20 cellular contexts compared by ENCODE assay signal in the genomic region with DNA sequence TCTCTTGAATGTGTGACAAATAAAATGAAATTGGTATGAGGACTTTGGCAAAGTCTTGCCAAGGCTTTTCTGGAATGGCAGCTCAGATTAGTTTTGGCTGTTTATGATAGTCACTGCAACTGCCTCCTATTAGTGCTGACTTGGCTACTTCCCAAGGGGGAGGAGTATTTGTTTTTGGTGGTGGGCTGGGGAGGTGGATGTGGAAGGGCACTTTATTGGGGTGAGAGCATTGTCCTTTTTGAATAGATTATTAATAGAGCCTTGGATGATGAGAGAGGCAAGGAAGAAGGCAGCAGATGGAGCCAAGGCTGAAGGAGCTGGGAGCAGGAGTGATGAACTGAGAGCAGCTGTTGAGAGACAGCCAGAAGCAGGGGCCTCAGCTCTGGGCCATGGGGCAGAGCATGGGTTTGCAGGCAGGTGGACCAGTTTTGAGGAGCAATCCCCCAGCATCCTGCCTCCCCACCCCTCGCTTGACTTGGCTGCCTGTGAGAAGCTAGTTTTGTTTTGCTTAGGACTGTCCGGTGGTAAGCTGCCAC. TPM values are rescaled to one million over a fixed set of nuclear protein-coding genes. Genes with fewer than 3 reads are reported as not detected.
DNase-seq lines count a peak whose midpoint lies in the region; ATAC-seq, FAIRE-seq and TF ChIP-seq lines count a peak whose summit lies in the region.
"Had no signal": no experiment of that assay in that cellular context is flagged by ENCODE, and none has a peak within 500 bp of the region (broad histone marks: within the 10 kb centered on the region; RNA-seq: fewer than 3 reads in every experiment).

No MANE protein-coding gene starts in this region.

- H2AFZ ChIP-seq in K562 (ENCODE audit: low read depth, low read length): no peak overlapping the region

- H3K4me1 ChIP-seq in K562 (replicated peaks in 1 of 2; ENCODE audit: control insufficient read depth in 2 of 2, insufficient read depth in 2 of 2, low read length in 2 of 2): no peaks in the 10 kb centered on the region; a peak in 1 of 5 replicates
- peaks cover 37% of the 10 kb centered on the region for H3K4me1 ChIP-seq in lower lobe of right lung
- H3K4me1 ChIP-seq in stomach smooth muscle (ENCODE audit: control insufficient read depth, insufficient read depth, low read length): peaks cover 28% of the 10 kb centered on the region

- no peak for TF ChIP-seq POLR2A in K562 (conservative IDR thresholded peaks at IDR 0.05)

- intact Hi-C loops in K562 (cut with micrococcal nuclease): no loop called here
- intact Hi-C loops in lower lobe of right lung (cut with DNase I): no loop called here

- TF ChIP-seq EP300 in K562 (IDR thresholded peaks at IDR 0.05; ENCODE audit: low read length): no peak

- H3K9ac ChIP-seq in K562 (ENCODE audit: insufficient read depth in 1 of 2, low read depth in 2 of 2, low read length in 2 of 2) (no peak overlapping the region), stomach smooth muscle (ENCODE audit: low read length in 2 of 2) (no peak overlapping the region)

- H3K27me3 ChIP-seq in K562 (ENCODE audit: control insufficient read depth in 2 of 2, insufficient read depth in 2 of 2, low read length in 2 of 2) (peaks cover 9 to 30% of the 10 kb centered on the region in 2 experiments), lower lobe of right lung (ENCODE audit: low read depth) (no peaks in the 10 kb centered on the region), stomach smooth muscle (ENCODE audit: control insufficient read depth in 1 of 2, insufficient read depth in 2 of 2, low read length in 2 of 2) (no peaks in the 10 kb centered on the region)
- H3K27me3 ChIP-seq: vagina had no signal

- 5% methylated on average over 2 of the region's 2 CpGs for WGBS in K562 (ENCODE audit: insufficient coverage, low coverage, missing lambda C conversion rate)

- no peak for TF ChIP-seq RAD21 in K562 (CRISPR knock-in tag; conservative IDR thresholded peaks at IDR 0.05 in 1 of 2, IDR thresholded peaks at IDR 0.05 in 1 of 2)

- H3K9me3 Mint-ChIP-seq in activated T-cell treated with anti-CD3 and anti-CD28 coated beads, Interleukin-2, amount 50 U/mL, for 24 hours: no peaks in the 10 kb centered on the region
- H3K9me3 Mint-ChIP-seq: activated naive CD4-positive, alpha-beta T cell treated with anti-CD3 and anti-CD28 coated beads, Interleukin-2, amount 50 U/mL, for 72 hours; CD4-positive, alpha-beta memory T cell; endodermal cell had no signal

- no peak overlapping the region for H3K27ac ChIP-seq in K562 (ENCODE audit: extremely low read depth, low read depth, low read length)
- no peak overlapping the region for H3K27ac ChIP-seq in lower lobe of right lung
- H3K27ac ChIP-seq in stomach smooth muscle (ENCODE audit: low read length): peak overlapping the region; percentile 55
- H3K27ac ChIP-seq: RWPE1, vagina had no signal

- H3K36me3 ChIP-seq in K562 (ENCODE audit: control insufficient read depth, insufficient read depth, low read length): no peaks in the 10 kb centered on the region
- no peaks in the 10 kb centered on the region for H3K36me3 ChIP-seq in lower lobe of right lung
- H3K36me3 ChIP-seq in stomach smooth muscle (ENCODE audit: control insufficient read depth in 2 of 2, insufficient read depth in 2 of 2, low read length in 2 of 2): peaks cover 0 to 10% of the 10 kb centered on the region in 2 donors
- H3K36me3 ChIP-seq: vagina had no signal

- in situ Hi-C loops in K562 (cut with MboI): no loop called here

- no TSS peak for BruUV-seq in K562 (replicated peaks; lab: Mats Ljungman, UMichigan)

- H3K9me3 ChIP-seq in K562 (replicated peaks; ENCODE audit: control insufficient read depth, insufficient read depth, low read depth, low read length) (no peaks in the 10 kb centered on the region), lower lobe of right lung (no peaks in the 10 kb centered on the region), stomach smooth muscle (ENCODE audit: control insufficient read depth in 2 of 2, low read length in 2 of 2) (no peaks in the 10 kb centered on the region)
- H3K9me3 ChIP-seq: vagina had no signal

- H3K4me3 ChIP-seq in K562: no peak overlapping the region
- no peak overlapping the region for H3K4me3 ChIP-seq in lower lobe of right lung
- no peak overlapping the region for H3K4me3 ChIP-seq in stomach smooth muscle (ENCODE audit: low read length in 2 of 2)
- H3K4me3 ChIP-seq: vagina had no signal

- H3K27ac Mint-ChIP-seq in activated T-cell treated with anti-CD3 and anti-CD28 coated beads, Interleukin-2, amount 50 U/mL, for 24 hours: no peak overlapping the region
- H3K27ac Mint-ChIP-seq: activated naive CD4-positive, alpha-beta T cell treated with anti-CD3 and anti-CD28 coated beads, Interleukin-2, amount 50 U/mL, for 72 hours; endodermal cell had no signal

- POLR2A ChIA-PET in K562 (lab: Yijun Ruan, JAX): interaction anchor here (0.7 to 1.9 kb wide), 5 partner anchors 10 to 89 kb away, joined by 3 to 6 read pairs (median 4); no protein-coding TSS in a partner anchor

- ATAC-seq in K562: no peak
- ATAC-seq in lower lobe of right lung: peak; percentile 14 to 35
- no peak for ATAC-seq in GM19455 (IDR thresholded peaks at IDR 0.05; ENCODE audit: unreplicated experiment)
- ATAC-seq: activated CD4-positive, CD25-positive, alpha-beta regulatory T cell treated with anti-CD3 and anti-CD28 coated beads, Interleukin-2, amount 50 U/mL, for 24 hours; activated naive CD4-positive, alpha-beta T cell treated with anti-CD3 and anti-CD28 coated beads, Interleukin-2, amount 50 U/mL, for 72 hours had no signal

- H3K4me2 ChIP-seq in K562 (ENCODE audit: insufficient read depth, low read length): no peak overlapping the region

- no peaks in the 10 kb centered on the region for H3K9me1 ChIP-seq in K562 (ENCODE audit: control insufficient read depth, insufficient read depth, low read length)

- H3K4me1 Mint-ChIP-seq in activated T-cell treated with anti-CD3 and anti-CD28 coated beads, Interleukin-2, amount 50 U/mL, for 24 hours (ENCODE audit: low read depth): peaks cover 2% of the 10 kb centered on the region
- H3K4me1 Mint-ChIP-seq: CD4-positive, alpha-beta memory T cell had no signal

- no peaks in the 10 kb centered on the region for H3K36me3 Mint-ChIP-seq in activated T-cell treated with anti-CD3 and anti-CD28 coated beads, Interleukin-2, amount 50 U/mL, for 24 hours (ENCODE audit: low read depth)
- H3K36me3 Mint-ChIP-seq: activated naive CD4-positive, alpha-beta T cell treated with anti-CD3 and anti-CD28 coated beads, Interleukin-2, amount 50 U/mL, for 72 hours; CD4-positive, alpha-beta memory T cell had no signal

- FAIRE-seq in K562 (lab: Jason Lieb, UNC): no peak

- no peak for TF ChIP-seq CTCF in K562 (IDR thresholded peaks at IDR 0.05 in 2 of 3, conservative IDR thresholded peaks at IDR 0.05 in 1 of 3; ENCODE audit: insufficient read depth in 2 of 3, low read depth in 1 of 3, low read length in 3 of 3)
- no peak for TF ChIP-seq CTCF in lower lobe of right lung (IDR thresholded peaks at IDR 0.05)

- no peak overlapping the region for H3K4me3 Mint-ChIP-seq in activated T-cell treated with anti-CD3 and anti-CD28 coated beads, Interleukin-2, amount 50 U/mL, for 24 hours
- H3K4me3 Mint-ChIP-seq: CD4-positive, alpha-beta memory T cell; endodermal cell had no signal

- no peaks in the 10 kb centered on the region for H3K27me3 Mint-ChIP-seq in activated T-cell treated with anti-CD3 and anti-CD28 coated beads, Interleukin-2, amount 50 U/mL, for 24 hours
- H3K27me3 Mint-ChIP-seq: CD4-positive, alpha-beta memory T cell had no signal

- H3K79me2 ChIP-seq in K562 (ENCODE audit: control insufficient read depth, insufficient read depth, low read length): no peaks in the 10 kb centered on the region

- H4K20me1 ChIP-seq in K562 (replicated peaks; ENCODE audit: control insufficient read depth, insufficient read depth, low read length): no peaks in the 10 kb centered on the region

- DNase-seq in activated T-cell treated with anti-CD3 and anti-CD28 coated beads, Interleukin-2, amount 50 U/mL, for 24 hours: peak; percentile 17
- DNase-seq in activated T-cell treated with anti-CD3 and anti-CD28 coated beads for 4 hours (no peak), K562 (ENCODE audit: extremely low read depth in 1 of 4, low spot score in 3 of 4) (no peak), lower lobe of right lung (no peak), DMS53 (lab: John Stamatoyannopoulos, UW) (no peak), KG1 (lab: John Stamatoyannopoulos, UW) (no peak)
- DNase-seq: activated CD8-positive, alpha-beta memory T cell treated with anti-CD3 and anti-CD28 coated beads, Interleukin-2, amount 50 U/mL, for 4 hours; caudate nucleus; CD4-positive, alpha-beta memory T cell; NCI-H187; NCI-H748 treated with DMSO at 0.1 percent for 48 hours; stimulated activated naive CD4-positive, alpha-beta T cell treated with Interleukin-2 at 50 U/mL for 16 hours; T-helper 2 cell had no signal

- CTCF ChIA-PET in K562 (lab: Yijun Ruan, JAX; ENCODE audit: low intra/inter-chr PET ratio): no interaction called here

TF ChIP-seq in K562, 482 proteins besides CTCF, POLR2A, EP300 and RAD21:
- no peak for TF ChIP-seq TSC22D4 (tag; IDR thresholded peaks at IDR 0.05)
- peak; percentile 76; the same call in 1 of the 2 replicates for TF ChIP-seq C11orf30 (IDR thresholded peaks at IDR 0.05; ENCODE audit: low read depth)
- TF ChIP-seq ZNF316 (IDR thresholded peaks at IDR 0.05): peak; percentile 75
- 0 out of 2 replicates have a peak, but pooled peaks have one; percentile 12 for TF ChIP-seq MAFF (IDR thresholded peaks at IDR 0.05; ENCODE audit: low read length)
- peak; percentile 64 for TF ChIP-seq MAFG (tag; conservative IDR thresholded peaks at IDR 0.05)

RNA-seq across cellular contexts. Expression of a gene that starts 29.6 kb away (rescaled TPM):
- 1.8 and 5.3 TPM in 2 replicates for total RNA-seq in K562 (2011; cell fraction: chromatin; rRNA removed; ENCODE audit: low replicate concordance)
- 3.2 and 3.3 TPM in 2 replicates for total RNA-seq in K562 (2011; cell fraction: nucleolus; rRNA removed)
- total RNA-seq in K562 (2011; cell fraction: nucleoplasm; rRNA removed): 2.8 and 3.2 TPM in 2 replicates
- total RNA-seq in K562 (2014; rRNA removed) (2.2 and 3.1 TPM in 2 replicates), K562 (2014; rRNA removed; fragmentation: Illumina TruSeq; extraction: Trizol) (0.95 and 1.1 TPM in 2 replicates), K562 (2015; rRNA removed; fragmentation: Illumina TruSeq; extraction: Trizol) (0.79 and 0.83 TPM in 2 replicates), K562 (2021) (2.9 and 3.0 TPM in 2 replicates), lower lobe of right lung (66.2 TPM)
- polyA plus RNA-seq in K562 (2011; rRNA removed) (0.65 and 0.67 TPM in 2 replicates), K562 (2014; fragmentation: Illumina TruSeq; extraction: Trizol) (2.1 TPM in 2 replicates), K562 (2014; fragmentation: Nextera tagmentation; extraction: Ambion mirVana) (under 1 TPM; 0.08 to 0.15 TPM), K562 (2014; rRNA removed) (1.7 TPM in 2 replicates)
- 0.66 and 0.88 TPM in 2 replicates for polyA plus RNA-seq in K562 (2011; cell fraction: cytosol; rRNA removed)
- 0.83 and 2.0 TPM in 2 replicates for polyA plus RNA-seq in K562 (2011; cell fraction: nucleus; rRNA removed)
- polyA plus RNA-seq in K562 (2012): 1.9 and 18.5 TPM in 2 replicates
- polyA minus RNA-seq in K562 (2011; rRNA and poly(A)+ RNA removed): 0.27 and 0.81 TPM in 2 replicates
- 0.95 and 2.0 TPM in 2 replicates for polyA minus RNA-seq in K562 (2011; cell fraction: cytosol; rRNA and poly(A)+ RNA removed)
- 1.4 and 1.9 TPM in 2 replicates for polyA minus RNA-seq in K562 (2011; cell fraction: nucleus; rRNA and poly(A)+ RNA removed)

Comparison
In these comparisons a context has a peak if more than half of its experiments do, and no peak if none do; other contexts are left out.
1. ATAC-seq: peak in lower lobe of right lung (2 of 2); none in K562 (single experiment) and GM19455 (single experiment).
2. RNA of a gene that starts 29.6 kb away (total RNA-seq): 66.2 TPM in lower lobe of right lung (single experiment); 0.79 to 5.3 TPM in K562; every median in the first group is over 10 times any median in the second.